8 cellular contexts compared by ENCODE assay signal in genomic region chr6:91081452-91082067, GRCh38.
DNase-seq lines count a peak whose midpoint lies in the region; ATAC-seq, FAIRE-seq and TF ChIP-seq lines count a peak whose summit lies in the region.

No MANE protein-coding gene starts in this region.

- H3K9me3 ChIP-seq in astrocyte (ENCODE audit: insufficient read depth, low read depth, low read length) (no peaks in the 10 kb centered on the region), transverse colon (no peaks in the 10 kb centered on the region)

- in situ Hi-C loops in ACHN (cut with HindIII; ENCODE audit: low pct_ligation_motif_present, low pct_unique_long_range_greater_than_20kb, low sequenced_read_pairs) (no loop called here), GM13977 (cut with MboI; ENCODE audit: low pct_unique_long_range_greater_than_20kb, low sequenced_read_pairs, unreplicated experiment) (no loop called here), transverse colon (cut with MboI; ENCODE audit: low pct_ligation_motif_present in 1 of 4, low pct_unique_long_range_greater_than_20kb in 1 of 4, low sequenced_read_pairs in 3 of 4) (no loop called here)

- no peak overlapping the region for H3K9ac ChIP-seq in astrocyte (ENCODE audit: low read length)

- WGBS in transverse colon (ENCODE audit: low coverage in 1 of 2), 2 donors = 34 to 38% methylated on average over 5 to 6 of the region's 6 CpGs

- no peaks in the 10 kb centered on the region for H3K27me3 Mint-ChIP-seq in astrocyte (ENCODE audit: low read depth, unreplicated experiment)

- no peak overlapping the region for H3K27ac Mint-ChIP-seq in astrocyte (ENCODE audit: unreplicated experiment)

- H3K79me2 ChIP-seq in astrocyte (ENCODE audit: insufficient read depth, low read length) = no peaks in the 10 kb centered on the region

- H3K27ac ChIP-seq in astrocyte (ENCODE audit: low read depth, low read length) (no peak overlapping the region), transverse colon (no peak overlapping the region)

- H3K4me2 ChIP-seq in astrocyte (ENCODE audit: low read length) = no peak overlapping the region

- H3K4me1 Mint-ChIP-seq in astrocyte (ENCODE audit: low read depth, unreplicated experiment) = peaks cover 24% of the 10 kb centered on the region

- TF ChIP-seq POLR2A in transverse colon (IDR thresholded peaks at IDR 0.05) = no peak

- H3K9me3 Mint-ChIP-seq in astrocyte (ENCODE audit: unreplicated experiment) = no peaks in the 10 kb centered on the region

- no peak overlapping the region for H3K4me3 Mint-ChIP-seq in astrocyte (ENCODE audit: unreplicated experiment)

- H2AFZ ChIP-seq in astrocyte (ENCODE audit: low read depth, low read length) = no peak overlapping the region

- H4K20me1 ChIP-seq in astrocyte (ENCODE audit: insufficient read depth, low read length) = no peaks in the 10 kb centered on the region

- no peak for FAIRE-seq in astrocyte (lab: Jason Lieb, UNC)

- H3K36me3 ChIP-seq in astrocyte (ENCODE audit: insufficient read depth, low read length) (no peaks in the 10 kb centered on the region), transverse colon (no peaks in the 10 kb centered on the region)

- peak; percentile 66 for ATAC-seq in HG02981 (IDR thresholded peaks at IDR 0.05; ENCODE audit: unreplicated experiment)
- ATAC-seq in stimulated activated naive CD8-positive, alpha-beta T cell treated with anti-CD3 and anti-CD28 coated beads, Interleukin-15, Interleukin-2, amounts not matched to agents 100 U/mL and 50 U/mL, for 24 hours = no peak

- peak; percentile 69 for TF ChIP-seq CTCF in GM13977 (IDR thresholded peaks at IDR 0.05; ENCODE audit: extremely low read depth, insufficient read depth, missing control alignments)
- peak; percentile 73 for TF ChIP-seq CTCF in astrocyte (IDR thresholded peaks at IDR 0.05; ENCODE audit: insufficient read depth, low read depth, low read length)
- peak; percentile 54 to 62 (median 61) for TF ChIP-seq CTCF in transverse colon (IDR thresholded peaks at IDR 0.05)

- no peaks in the 10 kb centered on the region for H3K27me3 ChIP-seq in astrocyte (ENCODE audit: insufficient read depth, low read length)
- no peaks in the 10 kb centered on the region for H3K27me3 ChIP-seq in transverse colon

- H3K4me3 ChIP-seq in astrocyte (ENCODE audit: insufficient read depth, low read depth, low read length) (no peak overlapping the region), transverse colon (no peak overlapping the region)

- H3K4me1 ChIP-seq in astrocyte (ENCODE audit: insufficient read depth, low read length) (peaks cover 13% of the 10 kb centered on the region), transverse colon (no peaks in the 10 kb centered on the region)

- no peak for TF ChIP-seq EP300 in transverse colon (IDR thresholded peaks at IDR 0.05; ENCODE audit: low read depth)

- no peaks in the 10 kb centered on the region for H3K36me3 Mint-ChIP-seq in astrocyte (ENCODE audit: low read depth, unreplicated experiment)

- peak; percentile 45 for DNase-seq in ACHN
- peak; percentile 34 for DNase-seq in GM13977 (ENCODE audit: low spot score)
- peak; percentile 75 for DNase-seq in NCI-H2227 (lab: John Stamatoyannopoulos, UW; ENCODE audit: unreplicated experiment)
- peak; percentile 40 for DNase-seq in astrocyte (ENCODE audit: low read depth)
- DNase-seq in iPS-NIHi11 (ENCODE audit: low spot score) = peak; percentile 59
- DNase-seq in transverse colon = no peak
- no peak for DNase-seq in stimulated activated naive CD8-positive, alpha-beta T cell treated with anti-CD3 and anti-CD28 coated beads, Interleukin-15, Interleukin-2, amounts not matched to agents 100 U/mL and 50 U/mL, for 24 hours

- intact Hi-C loops in transverse colon (cut with DNase I; ENCODE audit: low total_unique reads) = no loop called here

Comparison
In these comparisons a context has a peak if more than half of its experiments do, and no peak if none do; other contexts are left out.
1. DNase-seq: peak in ACHN (single experiment), GM13977 (single experiment), NCI-H2227 (single experiment), astrocyte (single experiment) and iPS-NIHi11 (single experiment); none in transverse colon (single experiment) and stimulated activated naive CD8-positive, alpha-beta T cell treated with anti-CD3 and anti-CD28 coated beads, Interleukin-15, Interleukin-2, amounts not matched to agents 100 U/mL and 50 U/mL, for 24 hours (single experiment).
2. Peak in every context shown above with its lines, with median percentiles within 50 percentile points of each other: CTCF ChIP-seq.